Comparison of ENCODE assay signal across 8 cellular contexts in the genomic region with DNA sequence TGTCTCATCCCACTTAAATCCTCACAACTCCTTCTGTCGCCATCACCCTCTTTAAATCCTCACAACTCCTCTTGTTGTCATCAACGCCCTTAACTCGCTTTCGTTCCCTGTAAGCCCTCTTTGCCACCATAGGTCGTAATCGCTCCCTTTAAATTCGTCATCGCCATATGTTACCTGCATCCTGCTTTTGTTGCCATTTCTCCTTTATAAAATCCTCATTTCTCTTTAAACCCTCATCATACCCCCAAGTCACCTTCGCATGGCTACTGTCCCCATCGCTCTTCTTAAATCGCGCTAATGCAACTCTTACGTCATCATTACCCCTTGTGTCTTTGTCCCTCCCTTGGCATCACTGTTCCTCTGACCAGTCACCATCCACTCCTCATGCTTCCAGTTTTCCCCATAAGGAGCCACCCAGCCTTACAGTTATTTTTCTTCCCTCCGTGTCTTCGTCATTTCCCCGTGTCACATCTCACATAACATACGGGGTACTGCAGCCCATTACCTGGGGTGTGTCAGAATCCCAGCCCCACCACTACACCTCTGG. TPM values are rescaled to one million over a fixed set of nuclear protein-coding genes. Genes with fewer than 3 reads are reported as not detected.
DNase-seq lines count a peak whose midpoint lies in the region; ATAC-seq and TF ChIP-seq lines count a peak whose summit lies in the region.

No MANE protein-coding gene starts in this region.

- H3K9me2 ChIP-seq in SK-N-SH, result no peaks in the 10 kb centered on the region

- POLR2A ChIA-PET in SK-N-SH (lab: Yijun Ruan, JAX), result interaction anchor here (0.5 to 1.4 kb wide), 4 partner anchors 17 to 258 kb away, joined by 3 to 4 read pairs (median 4); a partner anchor contains a TSS

- H3K4me1 Mint-ChIP-seq in endothelial cell (ENCODE audit: unreplicated experiment), result peaks cover 11% of the 10 kb centered on the region
- H3K4me1 Mint-ChIP-seq in natural killer cell treated with Interleukin-12 subunit alpha and Interleukin-12 subunit beta and Interleukin-15 and Interleukin-18, amount 100 ng/mL, for 72 hours (ENCODE audit: low read depth in 2 of 2), result peaks cover 26 to 27% of the 10 kb centered on the region in 2 donors

- peaks cover 8% of the 10 kb centered on the region for H3K27me3 Mint-ChIP-seq in endothelial cell (ENCODE audit: unreplicated experiment)
- no peaks in the 10 kb centered on the region for H3K27me3 Mint-ChIP-seq in natural killer cell treated with Interleukin-12 subunit alpha and Interleukin-12 subunit beta and Interleukin-15 and Interleukin-18, amount 100 ng/mL, for 72 hours

- no peak for ATAC-seq in natural killer cell treated with Interleukin-12 subunit alpha and Interleukin-12 subunit beta and Interleukin-15 and Interleukin-18, amount 100 ng/mL, for 72 hours
- ATAC-seq in HG02970 (IDR thresholded peaks at IDR 0.05; ENCODE audit: low FRiP score, unreplicated experiment), result no peak

- H3K9me3 ChIP-seq in HUES6 (ENCODE audit: control insufficient read depth, insufficient read depth, low read depth, low read length) (no peaks in the 10 kb centered on the region), SK-N-SH (no peaks in the 10 kb centered on the region)

- no peaks in the 10 kb centered on the region for H3K9me3 Mint-ChIP-seq in endothelial cell (ENCODE audit: unreplicated experiment)
- H3K9me3 Mint-ChIP-seq in natural killer cell treated with Interleukin-12 subunit alpha and Interleukin-12 subunit beta and Interleukin-15 and Interleukin-18, amount 100 ng/mL, for 72 hours, result no peaks in the 10 kb centered on the region

- peaks cover 7% of the 10 kb centered on the region for H3K36me3 Mint-ChIP-seq in endothelial cell (ENCODE audit: low read depth, unreplicated experiment)
- H3K36me3 Mint-ChIP-seq in natural killer cell treated with Interleukin-12 subunit alpha and Interleukin-12 subunit beta and Interleukin-15 and Interleukin-18, amount 100 ng/mL, for 72 hours, result no peaks in the 10 kb centered on the region

- peak overlapping the region; percentile 83 for H2AFZ ChIP-seq in SK-N-SH (ENCODE audit: low read depth)

- H3K4me3 ChIP-seq in HUES6 (ENCODE audit: low read depth, low read length) (peak overlapping the region; percentile 98), SK-N-SH (ENCODE audit: low read depth in 2 of 2, low read length in 1 of 2) (peak overlapping the region; percentile 68 to 94)

- H4K20me1 ChIP-seq in SK-N-SH (ENCODE audit: insufficient read depth), result no peaks in the 10 kb centered on the region

- peak overlapping the region; percentile 52 for H3K9ac ChIP-seq in HUES6 (ENCODE audit: low read length)
- peak overlapping the region; percentile 77 for H3K9ac ChIP-seq in SK-N-SH

- peak overlapping the region; percentile 97 for H3K4me3 Mint-ChIP-seq in endothelial cell (ENCODE audit: unreplicated experiment)
- H3K4me3 Mint-ChIP-seq in natural killer cell treated with Interleukin-12 subunit alpha and Interleukin-12 subunit beta and Interleukin-15 and Interleukin-18, amount 100 ng/mL, for 72 hours, result peak overlapping the region; percentile 93

- H3K4me1 ChIP-seq in HUES6 (ENCODE audit: control insufficient read depth, insufficient read depth, low read length) (peaks cover 3% of the 10 kb centered on the region; the same call in 1 of the 2 replicates), SK-N-SH (ENCODE audit: control insufficient read depth in 1 of 2, insufficient read depth in 2 of 2, low read depth in 1 of 2, low read length in 1 of 2) (peaks cover 0 to 7% of the 10 kb centered on the region in 2 experiments; a peak in 1 of 4 replicates)

- no peaks in the 10 kb centered on the region for H3F3A ChIP-seq in SK-N-SH (replicated peaks; ENCODE audit: insufficient read depth)

- H3K27me3 ChIP-seq in HUES6 (ENCODE audit: control insufficient read depth, insufficient read depth, low read length) (no peaks in the 10 kb centered on the region), SK-N-SH (ENCODE audit: insufficient read depth) (no peaks in the 10 kb centered on the region)

- CTCF ChIA-PET in SK-N-SH (lab: Yijun Ruan, JAX), result interaction anchor here (2.1 to 2.6 kb wide), 2 partner anchors 44 to 72 kb away, joined by 7 to 10 read pairs; no protein-coding TSS in a partner anchor

- peak overlapping the region; percentile 84 for H3K27ac Mint-ChIP-seq in endothelial cell (ENCODE audit: unreplicated experiment)
- peak overlapping the region; percentile 51 to 87 for H3K27ac Mint-ChIP-seq in natural killer cell treated with Interleukin-12 subunit alpha and Interleukin-12 subunit beta and Interleukin-15 and Interleukin-18, amount 100 ng/mL, for 72 hours

- peak; percentile 78 for DNase-seq in DMS53 (lab: John Stamatoyannopoulos, UW)
- DNase-seq in SK-N-SH, result peak; percentile 68
- no peak for DNase-seq in endothelial cell (ENCODE audit: low spot score)
- DNase-seq in natural killer cell treated with Interleukin-12 subunit alpha and Interleukin-12 subunit beta and Interleukin-15 and Interleukin-18, amount 100 ng/mL, for 72 hours (ENCODE audit: low spot score), result no peak
- DNase-seq in MV-4-11 (lab: John Stamatoyannopoulos, UW), result no peak
- no peak for DNase-seq in globus pallidus (ENCODE audit: low spot score)

- H3K27ac ChIP-seq in HUES6 (ENCODE audit: low read depth, low read length), result no peak overlapping the region
- H3K27ac ChIP-seq in SK-N-SH (ENCODE audit: low read depth in 2 of 2, low read length in 1 of 2), result peak overlapping the region; percentile 50 to 59; a peak in 2 of 4 replicates

- H3K79me2 ChIP-seq in SK-N-SH (ENCODE audit: insufficient read depth), result peaks cover 60% of the 10 kb centered on the region

- TF ChIP-seq CTCF in SK-N-SH (IDR thresholded peaks at IDR 0.05) (no peak), endothelial cell (IDR thresholded peaks at IDR 0.05; ENCODE audit: unreplicated experiment) (no peak)

- 3% methylated on average over 17 of the region's 17 CpGs for WGBS in SK-N-SH (ENCODE audit: low lambda C conversion rate)

- TF ChIP-seq EP300 in SK-N-SH (IDR thresholded peaks at IDR 0.05; ENCODE audit: borderline replicate concordance in 1 of 2, low read depth in 1 of 2, low read length in 1 of 2), result no peak

- TF ChIP-seq RAD21 in SK-N-SH (IDR thresholded peaks at IDR 0.05; ENCODE audit: low read length), result no peak

- H3K36me3 ChIP-seq in HUES6 (ENCODE audit: control insufficient read depth, insufficient read depth, low read length), result no peaks in the 10 kb centered on the region
- peaks cover 0 to 2% of the 10 kb centered on the region in 2 experiments for H3K36me3 ChIP-seq in SK-N-SH (replicated peaks in 1 of 2; ENCODE audit: control insufficient read depth in 1 of 2, insufficient read depth in 2 of 2, low read length in 1 of 2)

- peak overlapping the region; percentile 85 for H3K4me2 ChIP-seq in SK-N-SH

TF ChIP-seq in SK-N-SH, 30 proteins besides CTCF, POLR2A, EP300 and RAD21:
- TF ChIP-seq FOXM1 (IDR thresholded peaks at IDR 0.05; ENCODE audit: low read depth) (no peak), JUND (IDR thresholded peaks at IDR 0.05) (no peak), FOXJ3 (CRISPR knock-in tag; IDR thresholded peaks at IDR 0.05) (peak; percentile 16; the same call in 1 of the 2 replicates), MXI1 (IDR thresholded peaks at IDR 0.05; ENCODE audit: low read depth, low read length) (peak; percentile 48)

RNA-seq across cellular contexts. Expression of a gene that starts 0.5 kb away (rescaled TPM):
- polyA plus RNA-seq in SK-N-SH (2012; rRNA removed), result 449 and 511 TPM in 2 replicates
- 156 and 261 TPM in 2 replicates for polyA plus RNA-seq in SK-N-SH (2012; cell fraction: cytosol; rRNA removed)
- 418 and 461 TPM in 2 replicates for polyA plus RNA-seq in SK-N-SH (2012; cell fraction: nucleus; rRNA removed)
- total RNA-seq in endothelial cell (ENCODE audit: unreplicated experiment), result 227 TPM
- total RNA-seq in natural killer cell treated with Interleukin-12 subunit alpha and Interleukin-12 subunit beta and Interleukin-15 and Interleukin-18, amount 100 ng/mL, for 72 hours, result 10 to 100 TPM; 67.4 to 92.0 TPM

RNA-seq across cellular contexts. Expression of a gene that starts 0.8 kb away (rescaled TPM):
- polyA plus RNA-seq in SK-N-SH (2012; rRNA removed), result 13.9 and 17.2 TPM in 2 replicates
- polyA plus RNA-seq in SK-N-SH (2012; cell fraction: cytosol; rRNA removed), result 7.8 and 9.6 TPM in 2 replicates
- polyA plus RNA-seq in SK-N-SH (2012; cell fraction: nucleus; rRNA removed), result 21.0 and 30.8 TPM in 2 replicates
- 17.9 TPM for total RNA-seq in endothelial cell (ENCODE audit: unreplicated experiment)
- 10 to 100 TPM; 18.1 to 33.5 TPM for total RNA-seq in natural killer cell treated with Interleukin-12 subunit alpha and Interleukin-12 subunit beta and Interleukin-15 and Interleukin-18, amount 100 ng/mL, for 72 hours

RNA-seq across cellular contexts. Expression of a gene that starts 40.9 kb away (rescaled TPM):
- 0.13 and 0.23 TPM in 2 replicates for polyA plus RNA-seq in SK-N-SH (2012; rRNA removed)
- polyA plus RNA-seq in SK-N-SH (2012; cell fraction: cytosol; rRNA removed), result 0.01 and 0.09 TPM in 2 replicates
- polyA plus RNA-seq in SK-N-SH (2012; cell fraction: nucleus; rRNA removed), result 0.43 and 0.52 TPM in 2 replicates
- not detected for total RNA-seq in endothelial cell (ENCODE audit: unreplicated experiment)
- not detected for total RNA-seq in natural killer cell treated with Interleukin-12 subunit alpha and Interleukin-12 subunit beta and Interleukin-15 and Interleukin-18, amount 100 ng/mL, for 72 hours

Comparison
In these comparisons a context has a peak if more than half of its experiments do, and no peak if none do; other contexts are left out.
1. DNase-seq: peak in DMS53 (single experiment) and SK-N-SH (single experiment); none in endothelial cell (single experiment), natural killer cell treated with Interleukin-12 subunit alpha and Interleukin-12 subunit beta and Interleukin-15 and Interleukin-18, amount 100 ng/mL, for 72 hours (single experiment), MV-4-11 (single experiment) and globus pallidus (single experiment).